ENCODE assay signal across 8 cellular contexts in genomic region chr5:140346348-140347221, GRCh38. TPM values are rescaled to one million over a fixed set of nuclear protein-coding genes. Genes with fewer than 3 reads are reported as not detected.
A peak's percentile ranks its signal among the peaks of the same experiment; 100 is the strongest.
DNase-seq lines count a peak whose midpoint lies in the region; ATAC-seq, FAIRE-seq and TF ChIP-seq lines count a peak whose summit lies in the region.

A gene with protein sequence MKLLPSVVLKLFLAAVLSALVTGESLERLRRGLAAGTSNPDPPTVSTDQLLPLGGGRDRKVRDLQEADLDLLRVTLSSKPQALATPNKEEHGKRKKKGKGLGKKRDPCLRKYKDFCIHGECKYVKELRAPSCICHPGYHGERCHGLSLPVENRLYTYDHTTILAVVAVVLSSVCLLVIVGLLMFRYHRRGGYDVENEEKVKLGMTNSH (minus strand): TSS chr5:140346603. CDS start chr5:140346328, 275 bp downstream.

- peaks cover 20% of the 10 kb centered on the region for H3K27me3 Mint-ChIP-seq in activated naive CD4-positive, alpha-beta T cell treated with anti-CD3 and anti-CD28 coated beads, Interleukin-2, amount 10 ng/mL, durations not matched to agents 7 days and 5 days
- H3K27me3 Mint-ChIP-seq in neural crest cell (ENCODE audit: low read depth) = peaks cover 28% of the 10 kb centered on the region
- peaks cover 54% of the 10 kb centered on the region for H3K27me3 Mint-ChIP-seq in type B pancreatic cell

- peak within 1 kb of the TSS; percentile 82 for H3K4me3 Mint-ChIP-seq in activated naive CD4-positive, alpha-beta T cell treated with anti-CD3 and anti-CD28 coated beads, Interleukin-2, amount 10 ng/mL, durations not matched to agents 7 days and 5 days
- H3K4me3 Mint-ChIP-seq in neural crest cell = peak within 1 kb of the TSS; percentile 86
- peak within 1 kb of the TSS; percentile 88 for H3K4me3 Mint-ChIP-seq in type B pancreatic cell

- CTCF ChIA-PET in RWPE1 (lab: Yijun Ruan, JAX) = interaction anchor here (0.5 to 5.4 kb wide), 16 partner anchors 9 to 150 kb away, joined by 3 to 61 read pairs (median 5); partner anchors contain the start of gene SLC4A9
- CTCF ChIA-PET in activated naive CD4-positive, alpha-beta T cell treated with anti-CD3 and anti-CD28 coated beads, Interleukin-2, amount 10 ng/mL, durations not matched to agents 7 days and 5 days (lab: Charles Lee) = interaction anchor here (0.7 to 22.2 kb wide), 16 partner anchors 9 to 379 kb away, joined by 3 to 856 read pairs (median 4); partner anchors contain the start of gene EIF4EBP3

- TF ChIP-seq CTCF in RWPE1 (conservative IDR thresholded peaks at IDR 0.05; ENCODE audit: low read depth) (peak; percentile 65), neural crest cell (conservative IDR thresholded peaks at IDR 0.05) (peak; percentile 69), type B pancreatic cell (conservative IDR thresholded peaks at IDR 0.05) (peak; percentile 73)

- no peaks in the 10 kb centered on the region for H3K9me3 Mint-ChIP-seq in activated naive CD4-positive, alpha-beta T cell treated with anti-CD3 and anti-CD28 coated beads, Interleukin-2, amount 10 ng/mL, durations not matched to agents 7 days and 5 days
- H3K9me3 Mint-ChIP-seq in neural crest cell (no peaks in the 10 kb centered on the region), type B pancreatic cell (no peaks in the 10 kb centered on the region)

- peak; percentile 74 for ATAC-seq in GM21447 (IDR thresholded peaks at IDR 0.05; ENCODE audit: unreplicated experiment)

- H3K9ac ChIP-seq in HUES48 (ENCODE audit: low read depth, low read length) = peak within 1 kb of the TSS; percentile 60

- H3K9me3 ChIP-seq in HUES48 (ENCODE audit: control insufficient read depth, insufficient read depth, low read length) = no peaks in the 10 kb centered on the region

- peaks cover 13% of the 10 kb centered on the region for H3K27me3 ChIP-seq in HUES48 (ENCODE audit: control insufficient read depth, insufficient read depth, low read length)

- POLR2A ChIA-PET in RWPE1 (lab: Yijun Ruan, JAX; ENCODE audit: low non-redundant PET) = interaction anchor here (0.5 to 2.0 kb wide), 13 partner anchors 10 to 127 kb away, joined by 3 to 17 read pairs (median 3); no protein-coding TSS in a partner anchor

- H3K27ac Mint-ChIP-seq in activated naive CD4-positive, alpha-beta T cell treated with anti-CD3 and anti-CD28 coated beads, Interleukin-2, amount 10 ng/mL, durations not matched to agents 7 days and 5 days = peak within 1 kb of the TSS; percentile 79
- H3K27ac Mint-ChIP-seq in neural crest cell (ENCODE audit: unreplicated experiment) (no peak within 1 kb of the TSS), type B pancreatic cell (peak within 1 kb of the TSS; percentile 54)

- H3K27ac ChIP-seq in HUES48 (ENCODE audit: low read depth, low read length) (peak within 1 kb of the TSS; percentile 58), RWPE1 (peak within 1 kb of the TSS; percentile 55)

- peak within 1 kb of the TSS; percentile 73 for H3K4me3 ChIP-seq in HUES48 (ENCODE audit: low read depth, low read length)

- peaks cover 43% of the 10 kb centered on the region for H3K36me3 Mint-ChIP-seq in activated naive CD4-positive, alpha-beta T cell treated with anti-CD3 and anti-CD28 coated beads, Interleukin-2, amount 10 ng/mL, durations not matched to agents 7 days and 5 days
- H3K36me3 Mint-ChIP-seq in neural crest cell (ENCODE audit: low read depth) = no peaks in the 10 kb centered on the region
- H3K36me3 Mint-ChIP-seq in type B pancreatic cell = no peaks in the 10 kb centered on the region

- H3K36me3 ChIP-seq in HUES48 (ENCODE audit: control insufficient read depth, insufficient read depth, low read length) = no peaks in the 10 kb centered on the region; the same call in 1 of the 2 replicates

- peaks cover 17% of the 10 kb centered on the region for H3K4me1 ChIP-seq in HUES48 (ENCODE audit: control insufficient read depth, insufficient read depth, low read length)

- DNase-seq in DMS53 (lab: John Stamatoyannopoulos, UW) = peak; percentile 87
- DNase-seq in RWPE1 (ENCODE audit: low spot score) = peak; percentile 94
- peak; percentile 79 for DNase-seq in activated naive CD4-positive, alpha-beta T cell treated with anti-CD3 and anti-CD28 coated beads, Interleukin-2, amount 10 ng/mL, durations not matched to agents 7 days and 5 days
- peak; percentile 93 to 94 for DNase-seq in frontal cortex (ENCODE audit: low spot score in 2 of 2)
- DNase-seq in neural crest cell (ENCODE audit: low read depth, low spot score) = peak; percentile 66
- DNase-seq in type B pancreatic cell (ENCODE audit: extremely low spot score, unreplicated experiment) = peak; percentile 82

- no peak for FAIRE-seq in frontal cortex (lab: Jason Lieb, UNC)

- H3K4me1 Mint-ChIP-seq in activated naive CD4-positive, alpha-beta T cell treated with anti-CD3 and anti-CD28 coated beads, Interleukin-2, amount 10 ng/mL, durations not matched to agents 7 days and 5 days = peaks cover 78% of the 10 kb centered on the region
- H3K4me1 Mint-ChIP-seq in neural crest cell = peaks cover 18% of the 10 kb centered on the region
- H3K4me1 Mint-ChIP-seq in type B pancreatic cell (ENCODE audit: unreplicated experiment) = peaks cover 22% of the 10 kb centered on the region

RNA-seq across cellular contexts. Expression of the gene that starts here (rescaled TPM):
- total RNA-seq in frontal cortex = 12.6 TPM
- 2.2 and 2.4 TPM in 2 replicates for total RNA-seq in neural crest cell
- 4.7 and 4.9 TPM in 2 replicates for total RNA-seq in type B pancreatic cell (ENCODE audit: low replicate concordance)

Comparison
In these comparisons a context has a peak if more than half of its experiments do, and no peak if none do; other contexts are left out.
1. Peak in every context shown above with its lines: DNase-seq, ATAC-seq, H3K4me3 ChIP-seq and H3K27ac ChIP-seq.